ENCODE assay signal across 17 cellular contexts in genomic region chr7:33091111-33091531, GRCh38. TPM values are rescaled to one million over a fixed set of nuclear protein-coding genes. Genes with fewer than 3 reads are reported as not detected.
DNase-seq lines count a peak whose midpoint lies in the region; TF ChIP-seq lines count a peak whose summit lies in the region.
"Had no signal": no experiment of that assay in that cellular context is flagged by ENCODE, and none has a peak within 500 bp of the region (broad histone marks: within the 10 kb centered on the region; RNA-seq: fewer than 3 reads in every experiment).

No MANE protein-coding gene starts in this region.

- TF ChIP-seq CTCF in astrocyte of the spinal cord (IDR thresholded peaks at IDR 0.05; ENCODE audit: low read depth, low read length): no peak

- DNase-seq in AG20443 (ENCODE audit: low spot score): peak; percentile 41
- peak; percentile 58 for DNase-seq in M059J (ENCODE audit: low read depth)
- peak; percentile 39 for DNase-seq in astrocyte of the spinal cord (ENCODE audit: low read depth, low spot score)
- DNase-seq in kidney glomerular epithelial cell (lab: John Stamatoyannopoulos, UW): peak; percentile 13
- no peak for DNase-seq in central memory CD4-positive, alpha-beta T cell
- no peak for DNase-seq in H7
- DNase-seq in cortex of kidney (lab: John Stamatoyannopoulos, UW): no peak
- no peak for DNase-seq in activated gamma-delta T cell (lab: John Stamatoyannopoulos, UW)
- DNase-seq: ACHN; activated CD4-positive, alpha-beta T cell treated with anti-CD3 and anti-CD28 coated beads for 36 hours; CD4-positive, alpha-beta memory T cell; NCI-H524 treated with DMSO at 0.1 percent for 48 hours; posterior cingulate gyrus; sigmoid colon; SW 1271; testis had no signal

- in situ Hi-C loops in astrocyte of the spinal cord (cut with HindIII; ENCODE audit: low sequenced_read_pairs): no loop called here

- no peak overlapping the region for H3K4me3 ChIP-seq in astrocyte of the spinal cord (ENCODE audit: low read depth, low read length)
- H3K4me3 ChIP-seq in H7 (ENCODE audit: insufficient read depth, low read depth, low read length): no peak overlapping the region
- H3K4me3 ChIP-seq: cardiac muscle cell, sigmoid colon, testis had no signal

- H3K27me3 ChIP-seq in H7 (ENCODE audit: control insufficient read depth, insufficient read depth, low read length): no peaks in the 10 kb centered on the region
- H3K27me3 ChIP-seq: cardiac muscle cell, sigmoid colon, testis had no signal

- H3K36me3 ChIP-seq in H7 (replicated peaks; ENCODE audit: control insufficient read depth, insufficient read depth, low read length): peaks cover 1% of the 10 kb centered on the region; the same call in 1 of the 2 replicates

RNA-seq across cellular contexts. Expression of gene RP9, which starts 18.1 kb away (rescaled TPM):
- total RNA-seq in M059J (2014; rRNA removed; shearing (Covaris generic)): 13.4 and 15.4 TPM in 2 replicates
- 12.1 and 13.3 TPM in 2 replicates for total RNA-seq in H7 (2014; rRNA removed; shearing (Covaris generic))

RNA-seq across cellular contexts. Expression of gene NT5C3A, which starts 28.5 kb away (rescaled TPM):
- 42.7 and 43.7 TPM in 2 replicates for total RNA-seq in M059J (2014; rRNA removed; shearing (Covaris generic))
- 20.0 and 27.5 TPM in 2 replicates for total RNA-seq in H7 (2014; rRNA removed; shearing (Covaris generic))

RNA-seq across cellular contexts. Expression of gene BBS9, which starts 38.2 kb away (rescaled TPM):
- 9.1 and 9.2 TPM in 2 replicates for total RNA-seq in M059J (2014; rRNA removed; shearing (Covaris generic))
- 4.6 and 5.3 TPM in 2 replicates for total RNA-seq in H7 (2014; rRNA removed; shearing (Covaris generic))

Comparison
In these comparisons a context has a peak if more than half of its experiments do, and no peak if none do; other contexts are left out.
1. DNase-seq: peak in AG20443 (single experiment), M059J (single experiment), astrocyte of the spinal cord (single experiment) and kidney glomerular epithelial cell (single experiment); none in central memory CD4-positive, alpha-beta T cell (single experiment), H7 (single experiment), cortex of kidney (single experiment) and activated gamma-delta T cell (single experiment).